In genomic region chr7:112128461-112129425, GRCh38 we compare ENCODE assay signal across 8 cellular contexts.
DNase-seq lines count a peak whose midpoint lies in the region; ATAC-seq and TF ChIP-seq lines count a peak whose summit lies in the region.
"Not testable (repeated sequence)": the region's sequence is repeated elsewhere in the genome, so short reads cannot be mapped to it uniquely, and the experiment has no call there.

No MANE protein-coding gene starts in this region.

- H3K9me3 ChIP-seq in HUES48 (ENCODE audit: control insufficient read depth, insufficient read depth, low read length); WERI-Rb-1 (ENCODE audit: severe bottlenecking); ectodermal cell (ENCODE audit: control insufficient read depth, low read length); lower lobe of right lung; psoas muscle; upper lobe of right lung: not testable (repeated sequence)

- peak; percentile 34 for ATAC-seq in left lobe of liver
- ATAC-seq in lower lobe of right lung = peak; percentile 72 to 76
- ATAC-seq in psoas muscle = not testable (repeated sequence)
- peak; percentile 31 for ATAC-seq in upper lobe of right lung

- 70 to 100% methylated on average over 3 of the region's 8 CpGs for WGBS in ectodermal cell, 2 experiments
- 80 to 92% (median 90%) methylated on average over 5 to 6 of the region's 8 CpGs for WGBS in psoas muscle, 3 donors

- intact Hi-C loops in lower lobe of right lung (cut with DNase I); psoas muscle (cut with DNase I); upper lobe of right lung (cut with DNase I): not testable (repeated sequence)

- H3K4me3 ChIP-seq in HUES48 (ENCODE audit: low read depth, low read length); WERI-Rb-1 (ENCODE audit: low read depth, low read length); ectodermal cell (ENCODE audit: insufficient read depth, low read depth, low read length); lower lobe of right lung; psoas muscle; upper lobe of right lung: not testable (repeated sequence)

- H3K27me3 ChIP-seq in HUES48 (ENCODE audit: control insufficient read depth, insufficient read depth, low read length); WERI-Rb-1 (ENCODE audit: insufficient read depth, low read depth, severe bottlenecking); ectodermal cell (ENCODE audit: control insufficient read depth, insufficient read depth, low read length, poor library complexity, severe bottlenecking); lower lobe of right lung (ENCODE audit: low read depth); psoas muscle (ENCODE audit: insufficient read depth in 3 of 3, low read length in 2 of 3); upper lobe of right lung: not testable (repeated sequence)

- H3K4me1 ChIP-seq in HUES48 (ENCODE audit: control insufficient read depth, insufficient read depth, low read length) = peaks cover 27% of the 10 kb centered on the region
- peaks cover 29% of the 10 kb centered on the region for H3K4me1 ChIP-seq in ectodermal cell (ENCODE audit: control insufficient read depth, insufficient read depth, low read length)
- peaks cover 50% of the 10 kb centered on the region for H3K4me1 ChIP-seq in lower lobe of right lung
- peaks cover 47% of the 10 kb centered on the region for H3K4me1 ChIP-seq in psoas muscle
- peaks cover 26% of the 10 kb centered on the region for H3K4me1 ChIP-seq in upper lobe of right lung

- H3K27ac ChIP-seq in HUES48 (ENCODE audit: low read depth, low read length) (peak overlapping the region; percentile 21), ectodermal cell (ENCODE audit: insufficient read depth, low read depth, low read length, poor library complexity, severe bottlenecking) (peak overlapping the region; percentile 40), psoas muscle (peak overlapping the region; percentile 59)
- H3K27ac ChIP-seq in WERI-Rb-1, lower lobe of right lung, upper lobe of right lung: not testable (repeated sequence)

- peak; percentile 33 for DNase-seq in NCI-H748 treated with DMSO at 0.1 percent for 48 hours (lab: John Stamatoyannopoulos, UW)
- peak; percentile 20 for DNase-seq in WERI-Rb-1
- not testable (repeated sequence) for DNase-seq in left lobe of liver (ENCODE audit: low spot score); lower lobe of right lung; psoas muscle; upper lobe of right lung

- H3K36me3 ChIP-seq in HUES48 (ENCODE audit: control insufficient read depth, insufficient read depth, low read length); WERI-Rb-1; ectodermal cell (ENCODE audit: control insufficient read depth, insufficient read depth, low read length); lower lobe of right lung; psoas muscle (ENCODE audit: insufficient read depth in 1 of 2, low read depth in 1 of 2); upper lobe of right lung: not testable (repeated sequence)

- H3K9ac ChIP-seq in HUES48 (ENCODE audit: low read depth, low read length) = not testable (repeated sequence)

- TF ChIP-seq CTCF in WERI-Rb-1 (IDR thresholded peaks at IDR 0.05; ENCODE audit: low read depth, low read length); lower lobe of right lung (IDR thresholded peaks at IDR 0.05); psoas muscle (IDR thresholded peaks at IDR 0.05); upper lobe of right lung (IDR thresholded peaks at IDR 0.05): not testable (repeated sequence)
